Comparison of ENCODE assay signal across 9 cellular contexts in genomic region chr7:43700059-43700501, GRCh38. TPM values are rescaled to one million over a fixed set of nuclear protein-coding genes. Genes with fewer than 3 reads are reported as not detected.
DNase-seq lines count a peak whose midpoint lies in the region; ATAC-seq and TF ChIP-seq lines count a peak whose summit lies in the region.
"Had no signal": no experiment of that assay in that cellular context is flagged by ENCODE, and none has a peak within 500 bp of the region (broad histone marks: within the 10 kb centered on the region; RNA-seq: fewer than 3 reads in every experiment).

No MANE protein-coding gene starts in this region.

- peaks cover 17% of the 10 kb centered on the region for H3K36me3 Mint-ChIP-seq in activated T-cell treated with anti-CD3 and anti-CD28 coated beads, Interleukin-2, amount 50 U/mL, for 24 hours (ENCODE audit: low read depth)

- peaks cover 2% of the 10 kb centered on the region for H3K79me1 ChIP-seq in neuronal stem cell (ENCODE audit: low read depth, low read length)

- WGBS in neuronal stem cell (ENCODE audit: extremely low coverage in 2 of 2, insufficient read length in 2 of 2, insufficient replicate concordance in 1 of 2), 2 donors: no CpG with 5 or more reads among the region's 6 CpGs

- no peak overlapping the region for H4K8ac ChIP-seq in neuronal stem cell (ENCODE audit: low read depth, low read length)

- TF ChIP-seq CTCF in LNCAP (IDR thresholded peaks at IDR 0.05) (peak; percentile 67), RWPE2 (IDR thresholded peaks at IDR 0.05; ENCODE audit: poor library complexity, severe bottlenecking) (peak; percentile 91)

- no peaks in the 10 kb centered on the region for H3K9me3 Mint-ChIP-seq in activated T-cell treated with anti-CD3 and anti-CD28 coated beads, Interleukin-2, amount 50 U/mL, for 24 hours
- H3K9me3 Mint-ChIP-seq: stimulated activated naive CD8-positive, alpha-beta T cell treated with anti-CD3 and anti-CD28 coated beads, Interleukin-15, Interleukin-2, amounts not matched to agents 100 ng/mL and 50 ng/mL, for 24 hours had no signal

- ATAC-seq in RWPE2 (ENCODE audit: low read depth) (peak; percentile 66), esophagus mucosa (peak; percentile 70), HG02840 (IDR thresholded peaks at IDR 0.05; ENCODE audit: low FRiP score, unreplicated experiment) (no peak)

- peak overlapping the region; percentile 18 for H3K27ac ChIP-seq in RWPE2 (ENCODE audit: poor library complexity, severe bottlenecking)
- no peak overlapping the region for H3K27ac ChIP-seq in neuronal stem cell (replicated peaks; ENCODE audit: low read length)

- H2AK5ac ChIP-seq in neuronal stem cell (ENCODE audit: low read depth, low read length): no peak overlapping the region

- no peaks in the 10 kb centered on the region for H3K27me3 ChIP-seq in RWPE2 (ENCODE audit: insufficient read depth, poor library complexity, severe bottlenecking)
- no peaks in the 10 kb centered on the region for H3K27me3 ChIP-seq in neuronal stem cell (ENCODE audit: control insufficient read depth in 3 of 3, insufficient read depth in 3 of 3, low read depth in 1 of 3, low read length in 3 of 3)

- peaks cover 41% of the 10 kb centered on the region for H3K4me1 ChIP-seq in RWPE2 (ENCODE audit: insufficient read depth, poor library complexity, severe bottlenecking)
- H3K4me1 ChIP-seq in neuronal stem cell (ENCODE audit: control insufficient read depth in 2 of 2, insufficient read depth in 1 of 2, low read depth in 1 of 2, low read length in 2 of 2): no peaks in the 10 kb centered on the region

- no peak overlapping the region for H4K91ac ChIP-seq in neuronal stem cell (ENCODE audit: low read depth, low read length, poor library complexity)

- H3K4ac ChIP-seq in neuronal stem cell (ENCODE audit: low read length): no peak overlapping the region

- H3K9me3 ChIP-seq in RWPE2 (ENCODE audit: severe bottlenecking): no peaks in the 10 kb centered on the region
- peaks cover 6 to 12% of the 10 kb centered on the region in 2 donors for H3K9me3 ChIP-seq in neuronal stem cell (replicated peaks in 1 of 2; ENCODE audit: control insufficient read depth in 2 of 2, insufficient read depth in 1 of 2, low read depth in 1 of 2, low read length in 2 of 2)

- H2BK12ac ChIP-seq in neuronal stem cell (ENCODE audit: low read length): no peak overlapping the region

- no peak overlapping the region for H2BK120ac ChIP-seq in neuronal stem cell (ENCODE audit: low read depth, low read length)

- no peak overlapping the region for H3K23ac ChIP-seq in neuronal stem cell (ENCODE audit: low read depth, low read length, poor library complexity)

- H3K4me2 ChIP-seq in neuronal stem cell (ENCODE audit: insufficient read depth, low read length, poor library complexity, severe bottlenecking): no peak overlapping the region

- no peak overlapping the region for H2BK5ac ChIP-seq in neuronal stem cell (ENCODE audit: low read length)

- H3K14ac ChIP-seq in neuronal stem cell (ENCODE audit: low read length): no peak overlapping the region

- peak overlapping the region; percentile 66 for H3K27ac Mint-ChIP-seq in activated T-cell treated with anti-CD3 and anti-CD28 coated beads, Interleukin-2, amount 50 U/mL, for 24 hours
- H3K27ac Mint-ChIP-seq: stimulated activated naive CD8-positive, alpha-beta T cell treated with anti-CD3 and anti-CD28 coated beads, Interleukin-15, Interleukin-2, amounts not matched to agents 100 ng/mL and 50 ng/mL, for 24 hours had no signal

- H3K18ac ChIP-seq in neuronal stem cell (ENCODE audit: low read length): no peak overlapping the region

- H3K4me1 Mint-ChIP-seq in activated T-cell treated with anti-CD3 and anti-CD28 coated beads, Interleukin-2, amount 50 U/mL, for 24 hours (ENCODE audit: low read depth): peaks cover 70% of the 10 kb centered on the region

- no peaks in the 10 kb centered on the region for H3K27me3 Mint-ChIP-seq in activated T-cell treated with anti-CD3 and anti-CD28 coated beads, Interleukin-2, amount 50 U/mL, for 24 hours
- H3K27me3 Mint-ChIP-seq: stimulated activated naive CD8-positive, alpha-beta T cell treated with anti-CD3 and anti-CD28 coated beads, Interleukin-15, Interleukin-2, amounts not matched to agents 100 ng/mL and 50 ng/mL, for 24 hours had no signal

- DNase-seq in activated T-cell treated with anti-CD3 and anti-CD28 coated beads, Interleukin-2, amount 50 U/mL, for 24 hours: no peak
- no peak for DNase-seq in activated T-cell treated with anti-CD3 and anti-CD28 coated beads, Interleukin-2, amount 50 U/mL, for 48 hours
- DNase-seq in RWPE2 (ENCODE audit: low spot score) (no peak), neuronal stem cell (ENCODE audit: low spot score) (peak; percentile 9)
- DNase-seq in activated effector memory CD4-positive, alpha-beta T cell treated with Interleukin-2 at 50 U/mL for 16 hours: no peak

- H3K36me3 ChIP-seq in RWPE2 (ENCODE audit: low read depth) (peaks cover under 1% of the 10 kb centered on the region; the same call in 1 of the 2 replicates), neuronal stem cell (replicated peaks in 1 of 2; ENCODE audit: control insufficient read depth in 2 of 2, insufficient read depth in 2 of 2, low read length in 2 of 2) (peaks cover 2 to 12% of the 10 kb centered on the region in 2 donors)

- H3K4me3 ChIP-seq in RWPE2 (ENCODE audit: severe bottlenecking) (no peak overlapping the region), neuronal stem cell (ENCODE audit: low read length in 2 of 2) (no peak overlapping the region)

- no peak overlapping the region for H2BK15ac ChIP-seq in neuronal stem cell (ENCODE audit: low read length)

- no peak overlapping the region for H3K4me3 Mint-ChIP-seq in activated T-cell treated with anti-CD3 and anti-CD28 coated beads, Interleukin-2, amount 50 U/mL, for 24 hours

- H2AFZ ChIP-seq in neuronal stem cell (ENCODE audit: low read length): no peak overlapping the region

- no peak overlapping the region for H3K9ac ChIP-seq in neuronal stem cell (ENCODE audit: low read depth, low read length, poor library complexity)

RNA-seq across cellular contexts. Expression of gene COA1, which starts 29.2 kb away (rescaled TPM):
- total RNA-seq in esophagus mucosa: 40.8 TPM
- polyA plus RNA-seq in neuronal stem cell (2013, experiment 1 of 2): 218 TPM
- polyA plus RNA-seq in neuronal stem cell (2013, experiment 2 of 2): 216 TPM

RNA-seq across cellular contexts. Expression of gene BLVRA, which starts 58.4 kb away (rescaled TPM):
- 41.2 TPM for total RNA-seq in esophagus mucosa
- polyA plus RNA-seq in neuronal stem cell (2013, experiment 1 of 2): 33.7 TPM
- polyA plus RNA-seq in neuronal stem cell (2013, experiment 2 of 2): 34.5 TPM
